In genomic region chr13:68304287-68304893, GRCh38 we compare ENCODE assay signal across 8 cellular contexts.
DNase-seq lines count a peak whose midpoint lies in the region; ATAC-seq, FAIRE-seq and TF ChIP-seq lines count a peak whose summit lies in the region.

No MANE protein-coding gene starts in this region.

- no peak overlapping the region for H3K18ac ChIP-seq in neuronal stem cell (ENCODE audit: low read length)

- no peaks in the 10 kb centered on the region for H3K36me3 Mint-ChIP-seq in activated CD4-positive, alpha-beta memory T cell treated with anti-CD3 and anti-CD28 coated beads for 36 hours

- H2BK5ac ChIP-seq in neuronal stem cell (ENCODE audit: low read length): no peak overlapping the region

- peaks cover 11% of the 10 kb centered on the region for H3K9me3 Mint-ChIP-seq in activated CD4-positive, alpha-beta memory T cell treated with anti-CD3 and anti-CD28 coated beads for 36 hours

- no peak overlapping the region for H3K27ac ChIP-seq in mammary epithelial cell (ENCODE audit: insufficient read depth, low read depth, low read length)
- H3K27ac ChIP-seq in neuronal stem cell (replicated peaks; ENCODE audit: low read length): no peak overlapping the region

- intact Hi-C loops in mammary epithelial cell (cut with micrococcal nuclease): loop anchor here (2.0 to 5.0 kb wide), 2 partner anchors 622 to 1223 kb away; no protein-coding TSS in a partner anchor
- intact Hi-C loops in activated CD4-positive, alpha-beta memory T cell treated with anti-CD3 and anti-CD28 coated beads for 36 hours (cut with micrococcal nuclease): no loop called here

- no peaks in the 10 kb centered on the region for H3K27me3 Mint-ChIP-seq in activated CD4-positive, alpha-beta memory T cell treated with anti-CD3 and anti-CD28 coated beads for 36 hours

- H3K4me1 ChIP-seq in mammary epithelial cell (ENCODE audit: insufficient read depth, low read length): no peaks in the 10 kb centered on the region
- no peaks in the 10 kb centered on the region for H3K4me1 ChIP-seq in neuronal stem cell (ENCODE audit: control insufficient read depth in 2 of 2, insufficient read depth in 1 of 2, low read depth in 1 of 2, low read length in 2 of 2)

- no peak overlapping the region for H4K8ac ChIP-seq in neuronal stem cell (ENCODE audit: low read depth, low read length)

- dilution Hi-C loops in mammary epithelial cell (cut with HindIII; ENCODE audit: low sequenced_read_pairs): no loop called here

- CTCF ChIA-PET in mammary epithelial cell (lab: Charles Lee; ENCODE audit: low non-redundant PET): no interaction called here
- CTCF ChIA-PET in activated CD4-positive, alpha-beta memory T cell treated with anti-CD3 and anti-CD28 coated beads for 36 hours (lab: Charles Lee): no interaction called here

- no peak overlapping the region for H3K27ac Mint-ChIP-seq in activated CD4-positive, alpha-beta memory T cell treated with anti-CD3 and anti-CD28 coated beads for 36 hours

- H3K9ac ChIP-seq in mammary epithelial cell (ENCODE audit: insufficient read depth, low read length) (no peak overlapping the region), neuronal stem cell (ENCODE audit: low read depth, low read length, poor library complexity) (no peak overlapping the region)

- H3K4me2 ChIP-seq in mammary epithelial cell (ENCODE audit: insufficient read depth, low read depth, low read length) (no peak overlapping the region), neuronal stem cell (ENCODE audit: insufficient read depth, low read length, poor library complexity, severe bottlenecking) (no peak overlapping the region)

- no peaks in the 10 kb centered on the region for H3K79me2 ChIP-seq in mammary epithelial cell (ENCODE audit: insufficient read depth, low read length)

- no peaks in the 10 kb centered on the region for H3K36me3 ChIP-seq in mammary epithelial cell (ENCODE audit: insufficient read depth, low read length)
- H3K36me3 ChIP-seq in neuronal stem cell (replicated peaks in 1 of 2; ENCODE audit: control insufficient read depth in 2 of 2, insufficient read depth in 2 of 2, low read length in 2 of 2): no peaks in the 10 kb centered on the region

- DNase-seq in D721Med (ENCODE audit: insufficient read length, low spot score) (no peak), NAMALWA (ENCODE audit: low spot score) (peak; percentile 65), mammary epithelial cell (peak; percentile 9), neuronal stem cell (ENCODE audit: low spot score) (peak; percentile 5), GDM1 (lab: John Stamatoyannopoulos, UW) (no peak)
- no peak for DNase-seq in activated CD4-positive, alpha-beta memory T cell treated with anti-CD3 and anti-CD28 coated beads for 36 hours

- H4K20me1 ChIP-seq in mammary epithelial cell (ENCODE audit: insufficient read depth, low read length): no peaks in the 10 kb centered on the region

- WGBS in mammary epithelial cell (ENCODE audit: low coverage, missing lambda C conversion rate): 0% methylated on average over 1 of the region's 1 CpG
- no CpG with 5 or more reads among the region's 1 CpG for WGBS in neuronal stem cell (ENCODE audit: extremely low coverage in 2 of 2, insufficient read length in 2 of 2, insufficient replicate concordance in 1 of 2), 2 donors

- H3K79me1 ChIP-seq in neuronal stem cell (ENCODE audit: low read depth, low read length): peaks cover 1% of the 10 kb centered on the region

- no peak overlapping the region for H3K23ac ChIP-seq in neuronal stem cell (ENCODE audit: low read depth, low read length, poor library complexity)

- TF ChIP-seq CTCF in D721Med (IDR thresholded peaks at IDR 0.05; ENCODE audit: insufficient read depth, missing control alignments): peak; percentile 85
- peak; percentile 61 to 70 for TF ChIP-seq CTCF in mammary epithelial cell (conservative IDR thresholded peaks at IDR 0.05 in 1 of 2, IDR thresholded peaks at IDR 0.05 in 1 of 2; ENCODE audit: extremely low read depth in 1 of 2, insufficient read depth in 1 of 2, low read depth in 1 of 2, low read length in 2 of 2)

- no peak overlapping the region for H2BK120ac ChIP-seq in neuronal stem cell (ENCODE audit: low read depth, low read length)

- no peak overlapping the region for H3K4me3 Mint-ChIP-seq in activated CD4-positive, alpha-beta memory T cell treated with anti-CD3 and anti-CD28 coated beads for 36 hours

- H3K4me1 Mint-ChIP-seq in activated CD4-positive, alpha-beta memory T cell treated with anti-CD3 and anti-CD28 coated beads for 36 hours (ENCODE audit: low read depth): no peaks in the 10 kb centered on the region

- H3K14ac ChIP-seq in neuronal stem cell (ENCODE audit: low read length): no peak overlapping the region

- H2AK5ac ChIP-seq in neuronal stem cell (ENCODE audit: low read depth, low read length): no peak overlapping the region

- no peaks in the 10 kb centered on the region for H3K27me3 ChIP-seq in mammary epithelial cell (ENCODE audit: insufficient read depth, low read length)
- no peaks in the 10 kb centered on the region for H3K27me3 ChIP-seq in neuronal stem cell (ENCODE audit: control insufficient read depth in 3 of 3, insufficient read depth in 3 of 3, low read depth in 1 of 3, low read length in 3 of 3)

- H2BK15ac ChIP-seq in neuronal stem cell (ENCODE audit: low read length): no peak overlapping the region

- no peak overlapping the region for H3K4ac ChIP-seq in neuronal stem cell (ENCODE audit: low read length)

- H3K4me3 ChIP-seq in mammary epithelial cell (replicated peaks in 1 of 3; ENCODE audit: insufficient read depth in 1 of 3, low read depth in 2 of 3, low read length in 3 of 3) (no peak overlapping the region), neuronal stem cell (ENCODE audit: low read length in 2 of 2) (no peak overlapping the region)

- no peak overlapping the region for H2BK12ac ChIP-seq in neuronal stem cell (ENCODE audit: low read length)

- H3K9me3 ChIP-seq in mammary epithelial cell (replicated peaks; ENCODE audit: insufficient read depth, low read length) (no peaks in the 10 kb centered on the region), neuronal stem cell (replicated peaks in 1 of 2; ENCODE audit: control insufficient read depth in 2 of 2, insufficient read depth in 1 of 2, low read depth in 1 of 2, low read length in 2 of 2) (peaks cover 2 to 3% of the 10 kb centered on the region in 2 donors)

- BruUV-seq in mammary epithelial cell (replicated peaks; lab: Mats Ljungman, UMichigan): no TSS peak

- H2AFZ ChIP-seq in mammary epithelial cell (ENCODE audit: low read depth, low read length) (no peak overlapping the region), neuronal stem cell (ENCODE audit: low read length) (peak overlapping the region; percentile 45)

- in situ Hi-C loops in mammary epithelial cell (cut with MboI; ENCODE audit: low sequenced_read_pairs in 2 of 2): no loop called here

- peak; percentile 74 for FAIRE-seq in D721Med (lab: Jason Lieb, UNC)

- POLR2A ChIA-PET in activated CD4-positive, alpha-beta memory T cell treated with anti-CD3 and anti-CD28 coated beads for 36 hours (lab: Charles Lee): no interaction called here

- no peak overlapping the region for H4K91ac ChIP-seq in neuronal stem cell (ENCODE audit: low read depth, low read length, poor library complexity)

- ATAC-seq in GM21717 (IDR thresholded peaks at IDR 0.05; ENCODE audit: unreplicated experiment) (peak; percentile 62), HG03108 (IDR thresholded peaks at IDR 0.05; ENCODE audit: unreplicated experiment) (no peak)

Comparison
In these comparisons a context has a peak if more than half of its experiments do, and no peak if none do; other contexts are left out.
1. DNase-seq: peak in NAMALWA (single experiment), mammary epithelial cell (single experiment) and neuronal stem cell (single experiment); none in D721Med (single experiment), GDM1 (single experiment) and activated CD4-positive, alpha-beta memory T cell treated with anti-CD3 and anti-CD28 coated beads for 36 hours (single experiment).